Comparison of ENCODE assay signal across 25 cellular contexts in the genomic region with DNA sequence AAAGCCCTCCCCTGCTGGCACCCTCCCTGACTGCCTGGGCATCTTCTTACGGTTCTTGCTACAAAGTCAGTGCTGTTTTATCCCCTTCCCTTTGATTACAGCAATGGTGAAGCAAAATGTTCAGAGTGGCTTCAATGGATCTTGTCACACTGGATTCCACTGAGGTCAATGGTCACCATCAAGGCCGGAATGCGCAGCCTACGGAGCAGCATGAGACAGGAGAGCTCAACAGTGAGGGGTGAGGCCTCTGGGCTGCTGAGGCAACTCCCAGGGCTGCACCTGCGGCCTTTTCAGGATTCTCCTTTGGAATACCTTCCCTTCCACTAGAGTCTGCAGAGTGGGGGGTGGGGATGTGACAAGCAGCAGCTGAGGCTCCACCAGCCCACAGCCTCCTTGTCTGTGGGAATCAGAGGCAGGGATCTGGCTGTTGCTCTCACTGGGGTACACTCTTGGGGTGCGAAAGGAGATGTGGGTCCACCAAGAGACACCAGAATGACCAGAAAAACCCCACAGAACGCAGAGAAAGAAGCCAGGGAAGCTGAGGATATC. TPM values are rescaled to one million over a fixed set of nuclear protein-coding genes. Genes with fewer than 3 reads are reported as not detected.
"Had no signal": no experiment of that assay in that cellular context is flagged by ENCODE, and none has a peak within 500 bp of the region (broad histone marks: within the 10 kb centered on the region; RNA-seq: fewer than 3 reads in every experiment).

No MANE protein-coding gene starts in this region.

- H3K9me3 ChIP-seq: lower lobe of right lung, spleen, upper lobe of left lung, vagina had no signal

- DNase-seq: activated CD4-positive, alpha-beta T cell treated with anti-CD3 and anti-CD28 coated beads for 4 hours; activated CD4-positive, alpha-beta T cell treated with anti-CD3 and anti-CD28 coated beads, Interleukin-2, amount 50 U/mL, for 4 hours; activated effector memory CD4-positive, alpha-beta T cell treated with anti-CD3 and anti-CD28 coated beads, Interleukin-2, amount 50 U/mL, for 16 hours; activated naive CD8-positive, alpha-beta T cell treated with anti-CD3 and anti-CD28 coated beads, Interleukin-2, amount 10 ng/mL, durations not matched to agents 7 days and 5 days; activated T-cell treated with anti-CD3 and anti-CD28 coated beads for 4 hours; activated T-cell treated with anti-CD3 and anti-CD28 coated beads, Interleukin-2, amount 50 U/mL, for 72 hours; amniotic stem cell; brain microvascular endothelial cell; cortex of kidney; foreskin fibroblast; lower lobe of right lung; mesenchymal stem cell; occipital lobe; right cardiac atrium; spleen; T-helper 9 cell; upper lobe of left lung had no signal

- H3K27me3 ChIP-seq: brain microvascular endothelial cell, spleen, upper lobe of left lung, vagina had no signal

- H3K27ac Mint-ChIP-seq: activated naive CD4-positive, alpha-beta T cell treated with anti-CD3 and anti-CD28 coated beads for 36 hours; activated naive CD8-positive, alpha-beta T cell treated with anti-CD3 and anti-CD28 coated beads, Interleukin-2, amount 10 ng/mL, durations not matched to agents 7 days and 5 days; stimulated activated naive CD8-positive, alpha-beta T cell treated with anti-CD3 and anti-CD28 coated beads, Interleukin-15, Interleukin-2, amounts not matched to agents 100 ng/mL and 50 ng/mL, for 24 hours had no signal

- H3K4me3 ChIP-seq: lower lobe of right lung, spleen, upper lobe of left lung, vagina had no signal

- H3K27ac ChIP-seq: brain microvascular endothelial cell, lower lobe of right lung, spleen, vagina, VCaP had no signal

- H3K27me3 Mint-ChIP-seq: activated naive CD8-positive, alpha-beta T cell treated with anti-CD3 and anti-CD28 coated beads, Interleukin-2, amount 10 ng/mL, durations not matched to agents 7 days and 5 days; stimulated activated naive CD8-positive, alpha-beta T cell treated with anti-CD3 and anti-CD28 coated beads, Interleukin-15, Interleukin-2, amounts not matched to agents 100 ng/mL and 50 ng/mL, for 24 hours had no signal

- H3K9me3 Mint-ChIP-seq: activated naive CD4-positive, alpha-beta T cell treated with anti-CD3 and anti-CD28 coated beads for 36 hours; activated naive CD8-positive, alpha-beta T cell treated with anti-CD3 and anti-CD28 coated beads, Interleukin-2, amount 10 ng/mL, durations not matched to agents 7 days and 5 days; activated T-cell treated with anti-CD3 and anti-CD28 coated beads, Interleukin-2, amount 50 U/mL, for 72 hours; stimulated activated naive CD8-positive, alpha-beta T cell treated with anti-CD3 and anti-CD28 coated beads, Interleukin-15, Interleukin-2, amounts not matched to agents 100 ng/mL and 50 ng/mL, for 24 hours had no signal

- FAIRE-seq: astrocyte, endothelial cell of umbilical vein, TTC549 had no signal

- ATAC-seq: lower lobe of right lung had no signal

- H3K4me3 Mint-ChIP-seq: activated naive CD4-positive, alpha-beta T cell treated with anti-CD3 and anti-CD28 coated beads for 36 hours; activated naive CD8-positive, alpha-beta T cell treated with anti-CD3 and anti-CD28 coated beads, Interleukin-2, amount 10 ng/mL, durations not matched to agents 7 days and 5 days; activated T-cell treated with anti-CD3 and anti-CD28 coated beads, Interleukin-2, amount 50 U/mL, for 72 hours; stimulated activated naive CD8-positive, alpha-beta T cell treated with anti-CD3 and anti-CD28 coated beads, Interleukin-15, Interleukin-2, amounts not matched to agents 100 ng/mL and 50 ng/mL, for 24 hours had no signal

RNA-seq across cellular contexts. Expression of a gene that starts 40.4 kb away (rescaled TPM):
- total RNA-seq: activated naive CD4-positive, alpha-beta T cell treated with anti-CD3 and anti-CD28 coated beads for 36 hours; activated naive CD8-positive, alpha-beta T cell treated with anti-CD3 and anti-CD28 coated beads, Interleukin-2, amount 10 ng/mL, durations not matched to agents 7 days and 5 days; activated T-cell treated with anti-CD3 and anti-CD28 coated beads, Interleukin-2, amount 50 U/mL, for 72 hours; endothelial cell of umbilical vein; spleen; subcutaneous adipose tissue had no signal
